Comparison of ENCODE assay signal across 21 cellular contexts in genomic region chr21:42157606-42158310, GRCh38.
A peak's percentile ranks its signal among the peaks of the same experiment; 100 is the strongest.
DNase-seq lines count a peak whose midpoint lies in the region; ATAC-seq and TF ChIP-seq lines count a peak whose summit lies in the region.
"Had no signal": no experiment of that assay in that cellular context is flagged by ENCODE, and none has a peak within 500 bp of the region (broad histone marks: within the 10 kb centered on the region; RNA-seq: fewer than 3 reads in every experiment).

No MANE protein-coding gene starts in this region.

- H3K27ac Mint-ChIP-seq in nephron, result peak overlapping the region; percentile 60 to 87 (median 80)
- H3K27ac Mint-ChIP-seq: activated T-cell treated with anti-CD3 and anti-CD28 coated beads, Interleukin-2, amount 50 U/mL, for 24 hours; CD14-positive monocyte; immature natural killer cell; T-cell; WTC11 had no signal

- H3K27me3 Mint-ChIP-seq in nephron (ENCODE audit: low read depth), result peaks cover 6% of the 10 kb centered on the region
- H3K27me3 Mint-ChIP-seq: activated T-cell treated with anti-CD3 and anti-CD28 coated beads, Interleukin-2, amount 50 U/mL, for 24 hours had no signal

- H3K9me3 Mint-ChIP-seq in nephron, result no peaks in the 10 kb centered on the region
- H3K9me3 Mint-ChIP-seq: activated T-cell treated with anti-CD3 and anti-CD28 coated beads, Interleukin-2, amount 50 U/mL, for 24 hours; immature natural killer cell; T-cell; WTC11 had no signal

- no peak for TF ChIP-seq CTCF in nephron (IDR thresholded peaks at IDR 0.05; ENCODE audit: unreplicated experiment in 3 of 3)

- H3K4me3 Mint-ChIP-seq in nephron, result peak overlapping the region in 1 of 3 experiments; percentile 52
- H3K4me3 Mint-ChIP-seq: activated T-cell treated with anti-CD3 and anti-CD28 coated beads, Interleukin-2, amount 50 U/mL, for 24 hours; CD14-positive monocyte; immature natural killer cell; T-cell; WTC11 had no signal

- peak; percentile 38 for DNase-seq in activated effector memory CD4-positive, alpha-beta T cell treated with anti-CD3 and anti-CD28 coated beads, Interleukin-2, amount 50 U/mL, for 16 hours
- DNase-seq in activated effector memory CD4-positive, alpha-beta T cell treated with Interleukin-2 at 50 U/mL for 16 hours, result no peak
- DNase-seq in ureter (ENCODE audit: low spot score) (peak; percentile 28), SIG-M5 (lab: John Stamatoyannopoulos, UW) (no peak), Right ventricle myocardium inferior (ENCODE audit: missing footprints) (no peak)
- DNase-seq: activated CD4-positive, alpha-beta T cell treated with anti-CD3 and anti-CD28 coated beads, Interleukin-2, amount 50 U/mL, for 1 hour; activated T-cell treated with anti-CD3 and anti-CD28 coated beads, Interleukin-2, amount 50 U/mL, for 24 hours; DMS79; effector CD4-positive, alpha-beta T cell; GDM1; immature natural killer cell; mammary epithelial cell; NCI-H1048; stimulated activated CD4-positive, alpha-beta T cell treated with anti-CD3 and anti-CD28 coated beads, Interleukin-2, amount 100 ng/mL, for 24 hours; T-cell had no signal

- peaks cover 52% of the 10 kb centered on the region for H3K4me1 Mint-ChIP-seq in nephron

- ATAC-seq in GM18873 (IDR thresholded peaks at IDR 0.05; ENCODE audit: low FRiP score, unreplicated experiment) (no peak), Right ventricle myocardium inferior (no peak)
- ATAC-seq: T-cell, WTC11 had no signal

- no peaks in the 10 kb centered on the region for H3K36me3 Mint-ChIP-seq in nephron (ENCODE audit: low read depth)
- H3K36me3 Mint-ChIP-seq: CD14-positive monocyte, immature natural killer cell, T-cell, WTC11 had no signal

- peak overlapping the region; percentile 99 for H3K27ac ChIP-seq in cingulate gyrus (ENCODE audit: low read depth, low read length)
- H3K27ac ChIP-seq: right atrium auricular region had no signal

- intact Hi-C loops in Right ventricle myocardium inferior (cut with DNase I), result no loop called here

Comparison
In these comparisons a context has a peak if more than half of its experiments do, and no peak if none do; other contexts are left out.
1. DNase-seq: peak in activated effector memory CD4-positive, alpha-beta T cell treated with anti-CD3 and anti-CD28 coated beads, Interleukin-2, amount 50 U/mL, for 16 hours (single experiment) and ureter (single experiment); none in activated effector memory CD4-positive, alpha-beta T cell treated with Interleukin-2 at 50 U/mL for 16 hours (single experiment), SIG-M5 (single experiment) and Right ventricle myocardium inferior (single experiment).